20 cellular contexts compared by ENCODE assay signal in genomic region chr12:49370539-49370938, GRCh38. TPM values are rescaled to one million over a fixed set of nuclear protein-coding genes. Genes with fewer than 3 reads are reported as not detected.
A peak's percentile ranks its signal among the peaks of the same experiment; 100 is the strongest.
DNase-seq lines count a peak whose midpoint lies in the region.
"Had no signal": no experiment of that assay in that cellular context is flagged by ENCODE, and none has a peak within 500 bp of the region (broad histone marks: within the 10 kb centered on the region; RNA-seq: fewer than 3 reads in every experiment).

No MANE protein-coding gene starts in this region.

- H2AK5ac ChIP-seq in mesenchymal stem cell (ENCODE audit: low read length, severe bottlenecking): no peak overlapping the region

- no peak for DNase-seq in activated naive CD4-positive, alpha-beta T cell treated with anti-CD3 and anti-CD28 coated beads, Interleukin-2, amount 10 ng/mL, durations not matched to agents 7 days and 5 days
- DNase-seq in RPMI8226 (peak; percentile 6), mesenchymal stem cell (no peak), NCI-H1105 treated with DMSO at 0.1 percent for 48 hours (lab: John Stamatoyannopoulos, UW) (no peak), CD1c-positive myeloid dendritic cell (ENCODE audit: extremely low spot score) (no peak)
- no peak for DNase-seq in CD4-positive, alpha-beta memory T cell
- DNase-seq in T-helper 2 cell treated with Interferon-gamma antibody and Interleukin-4, amounts not matched to agents 5 μg/mL and 100 μg/mL, for 36 hours (ENCODE audit: low spot score): no peak
- DNase-seq: 8988T; NCI-H2107; NK-92 treated with Interleukin-12 subunit alpha and Interleukin-12 subunit beta, amount 100 ng/mL, for 24 hours; stimulated activated CD4-positive, alpha-beta T cell treated with anti-CD3 and anti-CD28 coated beads, Interleukin-4, amount 100 ng/mL, for 4 hours; T1000 had no signal

- no peak overlapping the region for H3K4me3 Mint-ChIP-seq in activated naive CD4-positive, alpha-beta T cell treated with anti-CD3 and anti-CD28 coated beads, Interleukin-2, amount 50 U/mL, for 24 hours
- no peak overlapping the region for H3K4me3 Mint-ChIP-seq in activated naive CD4-positive, alpha-beta T cell treated with anti-CD3 and anti-CD28 coated beads, Interleukin-2, amount 10 ng/mL, durations not matched to agents 7 days and 5 days
- H3K4me3 Mint-ChIP-seq in CD4-positive, alpha-beta memory T cell: no peak overlapping the region
- no peak overlapping the region for H3K4me3 Mint-ChIP-seq in T-helper 2 cell treated with Interferon-gamma antibody and Interleukin-4, amounts not matched to agents 5 μg/mL and 100 μg/mL, for 36 hours
- H3K4me3 Mint-ChIP-seq: activated naive CD8-positive, alpha-beta T cell had no signal

- no peak overlapping the region for H4K91ac ChIP-seq in mesenchymal stem cell (ENCODE audit: low read length)

- no peaks in the 10 kb centered on the region for H3K27me3 ChIP-seq in mesenchymal stem cell (ENCODE audit: control insufficient read depth in 1 of 2, insufficient read depth in 1 of 2, low read length in 2 of 2)
- no peaks in the 10 kb centered on the region for H3K27me3 ChIP-seq in CD4-positive, alpha-beta memory T cell (ENCODE audit: insufficient read depth, low read length)
- H3K27me3 ChIP-seq: stomach, transverse colon had no signal

- peak overlapping the region; percentile 65 for H3K9ac ChIP-seq in mesenchymal stem cell (ENCODE audit: low read length)

- no peak overlapping the region for H2AFZ ChIP-seq in mesenchymal stem cell (ENCODE audit: low read depth, low read length)

- H3K27ac Mint-ChIP-seq in activated naive CD4-positive, alpha-beta T cell treated with anti-CD3 and anti-CD28 coated beads, Interleukin-2, amount 50 U/mL, for 24 hours: peak overlapping the region; percentile 43
- no peak overlapping the region for H3K27ac Mint-ChIP-seq in activated naive CD4-positive, alpha-beta T cell treated with anti-CD3 and anti-CD28 coated beads, Interleukin-2, amount 10 ng/mL, durations not matched to agents 7 days and 5 days
- peak overlapping the region in 2 of 7 donors; percentile 11 to 37 for H3K27ac Mint-ChIP-seq in CD4-positive, alpha-beta memory T cell
- H3K27ac Mint-ChIP-seq in T-helper 2 cell treated with Interferon-gamma antibody and Interleukin-4, amounts not matched to agents 5 μg/mL and 100 μg/mL, for 36 hours: no peak overlapping the region
- H3K27ac Mint-ChIP-seq: activated naive CD8-positive, alpha-beta T cell had no signal

- 97% methylated on average over 5 of the region's 6 CpGs for WGBS in mesenchymal stem cell

- peaks cover 1% of the 10 kb centered on the region for H3K79me1 ChIP-seq in mesenchymal stem cell (replicated peaks; ENCODE audit: low read length, poor library complexity, severe bottlenecking)

- no peak overlapping the region for H2BK120ac ChIP-seq in mesenchymal stem cell (ENCODE audit: low read depth, low read length)

- no peak overlapping the region for H3K23ac ChIP-seq in mesenchymal stem cell (ENCODE audit: low read length in 2 of 2)

- H3K4ac ChIP-seq in mesenchymal stem cell (ENCODE audit: low read depth in 1 of 2, low read length in 2 of 2): no peak overlapping the region

- no peak overlapping the region for H4K8ac ChIP-seq in mesenchymal stem cell (ENCODE audit: low read length)

- no peaks in the 10 kb centered on the region for H3K36me3 Mint-ChIP-seq in activated naive CD4-positive, alpha-beta T cell treated with anti-CD3 and anti-CD28 coated beads, Interleukin-2, amount 50 U/mL, for 24 hours
- H3K36me3 Mint-ChIP-seq in activated naive CD4-positive, alpha-beta T cell treated with anti-CD3 and anti-CD28 coated beads, Interleukin-2, amount 10 ng/mL, durations not matched to agents 7 days and 5 days: peaks cover 2% of the 10 kb centered on the region
- peaks cover 4 to 5% of the 10 kb centered on the region in 2 donors for H3K36me3 Mint-ChIP-seq in CD4-positive, alpha-beta memory T cell
- peaks cover 5% of the 10 kb centered on the region for H3K36me3 Mint-ChIP-seq in T-helper 2 cell treated with Interferon-gamma antibody and Interleukin-4, amounts not matched to agents 5 μg/mL and 100 μg/mL, for 36 hours (ENCODE audit: low read depth)

- POLR2A ChIA-PET in CD4-positive, alpha-beta memory T cell (lab: Charles Lee; ENCODE audit: partially characterized antibody): interaction anchor here (0.6 kb wide), 1 partner anchor 167 kb away, joined by 3 read pairs; no protein-coding TSS in a partner anchor

- no peak overlapping the region for H3K14ac ChIP-seq in mesenchymal stem cell (ENCODE audit: low read length in 2 of 2)

- no peak overlapping the region for H3K4me3 ChIP-seq in mesenchymal stem cell (ENCODE audit: insufficient read depth in 1 of 2, low read depth in 1 of 2, low read length in 2 of 2)
- H3K4me3 ChIP-seq in CD4-positive, alpha-beta memory T cell (ENCODE audit: low read length in 2 of 2): no peak overlapping the region
- H3K4me3 ChIP-seq: left ventricle myocardium inferior, stomach, transverse colon had no signal

- H2BK12ac ChIP-seq in mesenchymal stem cell (ENCODE audit: low read length in 2 of 2): no peak overlapping the region

- peaks cover 8% of the 10 kb centered on the region for H3K4me1 ChIP-seq in mesenchymal stem cell (ENCODE audit: control insufficient read depth, insufficient read depth, low read depth, low read length)
- H3K4me1 ChIP-seq in CD4-positive, alpha-beta memory T cell (ENCODE audit: insufficient read depth, low read length): peaks cover 19% of the 10 kb centered on the region

- no peaks in the 10 kb centered on the region for H3K27me3 Mint-ChIP-seq in activated naive CD4-positive, alpha-beta T cell treated with anti-CD3 and anti-CD28 coated beads, Interleukin-2, amount 50 U/mL, for 24 hours
- H3K27me3 Mint-ChIP-seq in activated naive CD4-positive, alpha-beta T cell treated with anti-CD3 and anti-CD28 coated beads, Interleukin-2, amount 10 ng/mL, durations not matched to agents 7 days and 5 days: peaks cover 6% of the 10 kb centered on the region
- H3K27me3 Mint-ChIP-seq in CD4-positive, alpha-beta memory T cell: peaks cover 0 to 1% of the 10 kb centered on the region in 2 donors
- H3K27me3 Mint-ChIP-seq in T-helper 2 cell treated with Interferon-gamma antibody and Interleukin-4, amounts not matched to agents 5 μg/mL and 100 μg/mL, for 36 hours (ENCODE audit: low read depth): no peaks in the 10 kb centered on the region
- H3K27me3 Mint-ChIP-seq: activated naive CD8-positive, alpha-beta T cell had no signal

- no peak overlapping the region for H3K27ac ChIP-seq in mesenchymal stem cell (ENCODE audit: low read length, poor library complexity, severe bottlenecking)
- H3K27ac ChIP-seq in CD4-positive, alpha-beta memory T cell (ENCODE audit: low read depth, low read length): no peak overlapping the region

- H3K18ac ChIP-seq in mesenchymal stem cell (ENCODE audit: low read depth in 1 of 2, low read length in 2 of 2): no peak overlapping the region

- no peaks in the 10 kb centered on the region for H3K9me3 Mint-ChIP-seq in activated naive CD4-positive, alpha-beta T cell treated with anti-CD3 and anti-CD28 coated beads, Interleukin-2, amount 50 U/mL, for 24 hours
- H3K9me3 Mint-ChIP-seq in activated naive CD4-positive, alpha-beta T cell treated with anti-CD3 and anti-CD28 coated beads, Interleukin-2, amount 10 ng/mL, durations not matched to agents 7 days and 5 days: no peaks in the 10 kb centered on the region
- no peaks in the 10 kb centered on the region for H3K9me3 Mint-ChIP-seq in CD4-positive, alpha-beta memory T cell
- H3K9me3 Mint-ChIP-seq in T-helper 2 cell treated with Interferon-gamma antibody and Interleukin-4, amounts not matched to agents 5 μg/mL and 100 μg/mL, for 36 hours: no peaks in the 10 kb centered on the region

- H3K4me1 Mint-ChIP-seq in activated naive CD4-positive, alpha-beta T cell treated with anti-CD3 and anti-CD28 coated beads, Interleukin-2, amount 50 U/mL, for 24 hours: peaks cover 25% of the 10 kb centered on the region
- peaks cover 38% of the 10 kb centered on the region for H3K4me1 Mint-ChIP-seq in activated naive CD4-positive, alpha-beta T cell treated with anti-CD3 and anti-CD28 coated beads, Interleukin-2, amount 10 ng/mL, durations not matched to agents 7 days and 5 days
- peaks cover 18 to 37% (median 27%) of the 10 kb centered on the region in 4 donors for H3K4me1 Mint-ChIP-seq in CD4-positive, alpha-beta memory T cell
- H3K4me1 Mint-ChIP-seq in T-helper 2 cell treated with Interferon-gamma antibody and Interleukin-4, amounts not matched to agents 5 μg/mL and 100 μg/mL, for 36 hours (ENCODE audit: low read depth): peaks cover 45% of the 10 kb centered on the region

- CTCF ChIA-PET in activated naive CD4-positive, alpha-beta T cell treated with anti-CD3 and anti-CD28 coated beads, Interleukin-2, amount 10 ng/mL, durations not matched to agents 7 days and 5 days (lab: Charles Lee): interaction anchor here (1.2 to 1.8 kb wide), 2 partner anchors 12 to 18 kb away, joined by 3 to 6 read pairs; no protein-coding TSS in a partner anchor
- CTCF ChIA-PET in CD4-positive, alpha-beta memory T cell (lab: Charles Lee; ENCODE audit: partially characterized antibody): interaction anchor here (1.0 to 6.7 kb wide), 3 partner anchors 13 to 23 kb away, joined by 3 to 70 read pairs (median 4); no protein-coding TSS in a partner anchor

- H2BK5ac ChIP-seq in mesenchymal stem cell (ENCODE audit: low read depth, low read length, poor library complexity, severe bottlenecking): no peak overlapping the region

- H3K36me3 ChIP-seq in mesenchymal stem cell (ENCODE audit: control insufficient read depth in 1 of 2, insufficient read depth in 2 of 2, low read depth in 1 of 2, low read length in 2 of 2): no peaks in the 10 kb centered on the region
- H3K36me3 ChIP-seq in CD4-positive, alpha-beta memory T cell (ENCODE audit: insufficient read depth, low read length): no peaks in the 10 kb centered on the region
- H3K36me3 ChIP-seq: left ventricle myocardium inferior, transverse colon had no signal

- H3K4me2 ChIP-seq in mesenchymal stem cell (ENCODE audit: low read length, poor library complexity, severe bottlenecking): no peak overlapping the region

- H3K9me3 ChIP-seq in mesenchymal stem cell (ENCODE audit: control insufficient read depth, low read length): no peaks in the 10 kb centered on the region
- H3K9me3 ChIP-seq in CD4-positive, alpha-beta memory T cell (ENCODE audit: control insufficient read depth in 1 of 2, low read length in 2 of 2): no peaks in the 10 kb centered on the region
- H3K9me3 ChIP-seq: left ventricle myocardium inferior, stomach, transverse colon had no signal

- intact Hi-C loops in CD4-positive, alpha-beta memory T cell (cut with micrococcal nuclease): no loop called here

- no peak overlapping the region for H2BK15ac ChIP-seq in mesenchymal stem cell (ENCODE audit: low read depth, poor library complexity, severe bottlenecking)

RNA-seq across cellular contexts. Expression of gene SPATS2, which starts 3.3 kb away (rescaled TPM):
- 42.1 TPM for polyA plus RNA-seq in mesenchymal stem cell (2013, experiment 1 of 2)
- 43.0 TPM for polyA plus RNA-seq in mesenchymal stem cell (2013, experiment 2 of 2)
- total RNA-seq in CD4-positive, alpha-beta memory T cell: 1 to 10 TPM; 4.9 to 7.8 TPM
- polyA plus RNA-seq in CD4-positive, alpha-beta memory T cell: 1 to 10 TPM; 4.3 to 5.2 TPM

RNA-seq across cellular contexts. Expression of gene DNAJC22, which starts 23.9 kb away (rescaled TPM):
- 1.6 TPM for polyA plus RNA-seq in mesenchymal stem cell (2013, experiment 1 of 2)
- polyA plus RNA-seq in mesenchymal stem cell (2013, experiment 2 of 2): 1.8 TPM
- total RNA-seq in CD4-positive, alpha-beta memory T cell: not detected
- not detected for polyA plus RNA-seq in CD4-positive, alpha-beta memory T cell
- total RNA-seq: mononuclear cell had no signal

RNA-seq across cellular contexts. Expression of gene C1QL4, which starts 33.6 kb away (rescaled TPM):
- polyA plus RNA-seq in mesenchymal stem cell (2013, experiment 1 of 2): not detected
- polyA plus RNA-seq in mesenchymal stem cell (2013, experiment 2 of 2): not detected
- total RNA-seq in CD4-positive, alpha-beta memory T cell: not detected
- not detected for polyA plus RNA-seq in CD4-positive, alpha-beta memory T cell
- total RNA-seq: HT-29, left ventricle myocardium inferior, stomach, transverse colon had no signal
- polyA plus RNA-seq: BJ, stomach had no signal

RNA-seq across cellular contexts. Expression of gene TROAP, which starts 47.5 kb away (rescaled TPM):
- 7.5 TPM for polyA plus RNA-seq in mesenchymal stem cell (2013, experiment 1 of 2)
- 6.9 TPM for polyA plus RNA-seq in mesenchymal stem cell (2013, experiment 2 of 2)
- total RNA-seq in CD4-positive, alpha-beta memory T cell: under 1 TPM; 0.26 to 0.80 TPM
- polyA plus RNA-seq in CD4-positive, alpha-beta memory T cell: under 1 TPM in 1 of 2 donors, not detected in 1; 0.63 TPM
